Comparison of ENCODE assay signal across 33 cellular contexts in the genomic region with DNA sequence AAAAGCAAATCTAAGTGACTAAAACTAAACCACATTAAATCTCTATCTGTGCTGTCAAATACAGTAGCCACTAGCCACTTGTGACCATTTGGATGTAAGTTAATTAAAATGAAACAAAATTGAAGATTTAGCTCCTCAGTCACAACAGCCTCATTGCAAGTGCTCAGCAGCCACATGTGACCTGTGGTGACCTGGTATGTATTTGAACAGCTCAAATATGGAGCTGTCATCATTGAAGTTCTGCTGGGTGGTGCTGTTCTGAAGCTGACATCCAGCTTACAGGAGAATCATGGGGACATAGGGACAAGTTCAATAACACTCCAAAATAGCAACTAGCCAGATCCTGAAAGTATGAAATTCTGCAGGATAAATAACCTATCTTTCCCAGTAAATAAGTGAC. TPM values are rescaled to one million over a fixed set of nuclear protein-coding genes. Genes with fewer than 3 reads are reported as not detected.
"Had no signal": no experiment of that assay in that cellular context is flagged by ENCODE, and none has a peak within 500 bp of the region (broad histone marks: within the 10 kb centered on the region; RNA-seq: fewer than 3 reads in every experiment).

No MANE protein-coding gene starts in this region.

- H3K4me3 Mint-ChIP-seq: activated CD4-positive, alpha-beta T cell treated with anti-CD3 and anti-CD28 coated beads, Interleukin-2, amount 10 ng/mL, durations not matched to agents 7 days and 5 days; activated CD8-positive, alpha-beta T cell treated with anti-CD3 and anti-CD28 coated beads, Interleukin-2, amount 10 ng/mL, durations not matched to agents 7 days and 5 days; activated naive CD8-positive, alpha-beta T cell treated with anti-CD3 and anti-CD28 coated beads, Interleukin-2, amount 10 ng/mL, durations not matched to agents 7 days and 5 days; activated T-cell treated with anti-CD3 and anti-CD28 coated beads, Interleukin-2, amount 50 U/mL, for 24 hours; central memory CD8-positive, alpha-beta T cell; T-helper 1 cell treated with Interleukin-12 subunit alpha and Interleukin-12 subunit beta and Interleukin-4 antibody, amounts not matched to agents 30 μg/mL and 1 μg/mL, for 36 hours had no signal

- H3K4me2 ChIP-seq: KMS-11, SK-N-SH had no signal

- H3K4me1 ChIP-seq: ascending aorta, Peyer's patch, SJSA1 had no signal

- H3K9me3 ChIP-seq: ascending aorta, Peyer's patch, SJSA1, SK-N-SH had no signal

- H3K4me3 ChIP-seq: ascending aorta, cardiac muscle cell, Peyer's patch, SJSA1 had no signal

- H3K27ac Mint-ChIP-seq: activated CD4-positive, alpha-beta T cell treated with anti-CD3 and anti-CD28 coated beads, Interleukin-2, amount 10 ng/mL, durations not matched to agents 7 days and 5 days; activated CD8-positive, alpha-beta T cell treated with anti-CD3 and anti-CD28 coated beads, Interleukin-2, amount 10 ng/mL, durations not matched to agents 7 days and 5 days; activated naive CD8-positive, alpha-beta T cell treated with anti-CD3 and anti-CD28 coated beads, Interleukin-2, amount 10 ng/mL, durations not matched to agents 7 days and 5 days; activated T-cell treated with anti-CD3 and anti-CD28 coated beads, Interleukin-2, amount 50 U/mL, for 24 hours; activated T-helper 2 cell treated with anti-CD3 and anti-CD28 coated beads, Interferon-gamma antibody, Interleukin-2, Interleukin-4, amounts not matched to agents 10 μg/mL and 5 μg/mL and 100 μg/mL, durations not matched to agents 14 hours and 24 hours and 36 hours; T-helper 1 cell treated with Interleukin-12 subunit alpha and Interleukin-12 subunit beta and Interleukin-4 antibody, amounts not matched to agents 30 μg/mL and 1 μg/mL, for 36 hours had no signal

- H3K27me3 Mint-ChIP-seq: activated CD4-positive, alpha-beta T cell treated with anti-CD3 and anti-CD28 coated beads, Interleukin-2, amount 10 ng/mL, durations not matched to agents 7 days and 5 days; activated naive CD8-positive, alpha-beta T cell treated with anti-CD3 and anti-CD28 coated beads, Interleukin-2, amount 10 ng/mL, durations not matched to agents 7 days and 5 days; activated T-cell treated with anti-CD3 and anti-CD28 coated beads, Interleukin-2, amount 50 U/mL, for 24 hours; central memory CD8-positive, alpha-beta T cell had no signal

- DNase-seq: activated CD4-positive, alpha-beta T cell treated with anti-CD3 and anti-CD28 coated beads, Interleukin-2, amount 10 ng/mL, durations not matched to agents 7 days and 5 days; activated CD4-positive, alpha-beta T cell treated with anti-CD3 and anti-CD28 coated beads, Interleukin-2, amount 50 U/mL, for 48 hours; activated CD4-positive, CD25-positive, alpha-beta regulatory T cell; activated CD8-positive, alpha-beta T cell treated with anti-CD3 and anti-CD28 coated beads, Interleukin-2, amount 10 ng/mL, durations not matched to agents 7 days and 5 days; activated gamma-delta T cell; activated naive CD4-positive, alpha-beta T cell treated with Interleukin-2 at 50 U/mL for 16 hours; activated naive CD8-positive, alpha-beta T cell treated with anti-CD3 and anti-CD28 coated beads, Interleukin-2, amount 10 ng/mL, durations not matched to agents 7 days and 5 days; activated T-cell treated with anti-CD3 and anti-CD28 coated beads, Interleukin-2, amount 50 U/mL, for 24 hours; amygdala; MM.1S; MV-4-11; NCI-H1092; NCI-H1436 treated with DMSO at 0.1 percent for 48 hours; NCI-H1694 treated with DMSO at 0.1 percent for 48 hours; NCI-H2029; NCI-H510A; NCI-H526; NCI-H748 treated with DMSO at 0.1 percent for 48 hours; NK-92 treated with Interleukin-12 subunit alpha and Interleukin-12 subunit beta, amount 100 ng/mL, for 24 hours; PC-3; Peyer's patch; RPMI8226; SHP77 treated with DMSO at 0.1 percent for 48 hours; SK-N-SH; T1000; WERI-Rb-1 had no signal

- H3K9me3 Mint-ChIP-seq: activated CD4-positive, alpha-beta T cell treated with anti-CD3 and anti-CD28 coated beads, Interleukin-2, amount 10 ng/mL, durations not matched to agents 7 days and 5 days; activated naive CD8-positive, alpha-beta T cell treated with anti-CD3 and anti-CD28 coated beads, Interleukin-2, amount 10 ng/mL, durations not matched to agents 7 days and 5 days; activated T-cell treated with anti-CD3 and anti-CD28 coated beads, Interleukin-2, amount 50 U/mL, for 24 hours; activated T-helper 2 cell treated with anti-CD3 and anti-CD28 coated beads, Interferon-gamma antibody, Interleukin-2, Interleukin-4, amounts not matched to agents 10 μg/mL and 5 μg/mL and 100 μg/mL, durations not matched to agents 14 hours and 24 hours and 36 hours; central memory CD8-positive, alpha-beta T cell; T-helper 1 cell treated with Interleukin-12 subunit alpha and Interleukin-12 subunit beta and Interleukin-4 antibody, amounts not matched to agents 30 μg/mL and 1 μg/mL, for 36 hours had no signal

- H3K27me3 ChIP-seq: ascending aorta, cardiac muscle cell, Peyer's patch, SJSA1 had no signal

- ATAC-seq: activated CD8-positive, alpha-beta T cell treated with anti-CD3 and anti-CD28 coated beads, Interleukin-2, amount 10 ng/mL, durations not matched to agents 7 days and 5 days; PC-3 had no signal

- H3K36me3 Mint-ChIP-seq: activated naive CD8-positive, alpha-beta T cell treated with anti-CD3 and anti-CD28 coated beads, Interleukin-2, amount 10 ng/mL, durations not matched to agents 7 days and 5 days had no signal

- H3K27ac ChIP-seq: ascending aorta, cardiac muscle cell, KMS-11, Peyer's patch, SJSA1, WERI-Rb-1 had no signal

- H3K9ac ChIP-seq: KMS-11, SK-N-SH had no signal

- H3K36me3 ChIP-seq: ascending aorta, cardiac muscle cell, Peyer's patch, SJSA1, WERI-Rb-1 had no signal

RNA-seq across cellular contexts. Expression of a gene that starts 27.2 kb away (rescaled TPM):
- polyA plus RNA-seq: cardiac muscle cell had no signal
